1 cellular context compared by ENCODE assay signal in genomic region chr12:6613776-6614512, GRCh38.
TF ChIP-seq lines count a peak whose summit lies in the region.

No MANE protein-coding gene starts in this region.

TF ChIP-seq in HepG2, 621 proteins besides CTCF, POLR2A, EP300 and RAD21 (continued from another document and continues in another):
- TF ChIP-seq ZBED4 (CRISPR knock-in tag; IDR thresholded peaks at IDR 0.05; ENCODE audit: borderline replicate concordance), result no peak; the same call in 1 of the 2 replicates
- no peak for TF ChIP-seq HDAC6 (IDR thresholded peaks at IDR 0.05; ENCODE audit: low read depth, low read length)
- 0 out of 2 replicates have a peak, but pooled peaks have one; percentile 43 for TF ChIP-seq KDM3A (CRISPR knock-in tag; IDR thresholded peaks at IDR 0.05; ENCODE audit: low read depth)
- no peak for TF ChIP-seq ZBTB46 (CRISPR knock-in tag; IDR thresholded peaks at IDR 0.05; ENCODE audit: borderline replicate concordance)
- no peak; the same call in 1 of the 2 replicates for TF ChIP-seq ZNF567 (CRISPR knock-in tag; IDR thresholded peaks at IDR 0.05; ENCODE audit: borderline replicate concordance)
- peak; percentile 52; the same call in 1 of the 2 replicates for TF ChIP-seq RARA (CRISPR knock-in tag; IDR thresholded peaks at IDR 0.05)
- TF ChIP-seq NRL (CRISPR knock-in tag; IDR thresholded peaks at IDR 0.05; ENCODE audit: borderline replicate concordance), result peak; percentile 21; the same call in 1 of the 2 replicates
- no peak for TF ChIP-seq SRSF1 (optimal IDR thresholded peaks at IDR 0.05; ENCODE audit: low read depth, low read length)
- no peak for TF ChIP-seq GABPA (IDR thresholded peaks at IDR 0.05; ENCODE audit: low read depth, low read length)
- peak; percentile 60 for TF ChIP-seq GABPA (CRISPR knock-in tag; IDR thresholded peaks at IDR 0.05; ENCODE audit: low read depth)
- no peak for TF ChIP-seq E2F1 (CRISPR knock-in tag; IDR thresholded peaks at IDR 0.05)
- no peak for TF ChIP-seq AFF4 (CRISPR knock-in tag; IDR thresholded peaks at IDR 0.05)
- no peak for TF ChIP-seq ZFP41 (CRISPR knock-in tag; IDR thresholded peaks at IDR 0.05; ENCODE audit: borderline replicate concordance)
- TF ChIP-seq PHF20 (CRISPR knock-in tag; IDR thresholded peaks at IDR 0.05), result no peak
- TF ChIP-seq RNF2 (conservative IDR thresholded peaks at IDR 0.05; ENCODE audit: low read depth), result no peak
- no peak for TF ChIP-seq ZNF562 (CRISPR knock-in tag; IDR thresholded peaks at IDR 0.05; ENCODE audit: borderline replicate concordance)
- no peak for TF ChIP-seq ZNF260 (CRISPR knock-in tag; IDR thresholded peaks at IDR 0.05; ENCODE audit: borderline replicate concordance, low read depth)
- peak; percentile 79; the same call in 1 of the 2 replicates for TF ChIP-seq TFDP1 (CRISPR knock-in tag; IDR thresholded peaks at IDR 0.05; ENCODE audit: borderline replicate concordance)
- no peak for TF ChIP-seq GRHL1 (CRISPR knock-in tag; conservative IDR thresholded peaks at IDR 0.05)
- TF ChIP-seq MEF2D (CRISPR knock-in tag; IDR thresholded peaks at IDR 0.05), result no peak; the same call in 1 of the 2 replicates
- TF ChIP-seq MYC (CRISPR knock-in tag; IDR thresholded peaks at IDR 0.05; ENCODE audit: borderline replicate concordance), result no peak
- peak; percentile 73 for TF ChIP-seq GABPB1 (CRISPR knock-in tag; IDR thresholded peaks at IDR 0.05)
- TF ChIP-seq SIN3A (IDR thresholded peaks at IDR 0.05; ENCODE audit: borderline replicate concordance, low read depth, low read length), result no peak
- TF ChIP-seq ZNF558 (CRISPR knock-in tag; IDR thresholded peaks at IDR 0.05; ENCODE audit: borderline replicate concordance), result no peak
- TF ChIP-seq ZNF292 (CRISPR knock-in tag; IDR thresholded peaks at IDR 0.05; ENCODE audit: borderline replicate concordance, low read depth), result peak; percentile 84
- no peak for TF ChIP-seq KLF9 (CRISPR knock-in tag; IDR thresholded peaks at IDR 0.05; ENCODE audit: low read depth)
- no peak for TF ChIP-seq MTERF4 (CRISPR knock-in tag; IDR thresholded peaks at IDR 0.05)
- no peak for TF ChIP-seq CSRNP1 (CRISPR knock-in tag; IDR thresholded peaks at IDR 0.05)
- no peak for TF ChIP-seq RFX1 (IDR thresholded peaks at IDR 0.05)
- no peak for TF ChIP-seq ZNF512 (CRISPR knock-in tag; IDR thresholded peaks at IDR 0.05)
- TF ChIP-seq SNAPC4 (CRISPR knock-in tag; IDR thresholded peaks at IDR 0.05), result no peak
- no peak for TF ChIP-seq ZNF569 (CRISPR knock-in tag; IDR thresholded peaks at IDR 0.05; ENCODE audit: borderline replicate concordance)
